ENCODE assay signal across 8 cellular contexts in genomic region chr15:62071711-62072308, GRCh38. TPM values are rescaled to one million over a fixed set of nuclear protein-coding genes. Genes with fewer than 3 reads are reported as not detected.
A peak's percentile ranks its signal among the peaks of the same experiment; 100 is the strongest.
DNase-seq lines count a peak whose midpoint lies in the region; ATAC-seq, FAIRE-seq and TF ChIP-seq lines count a peak whose summit lies in the region.

No MANE protein-coding gene starts in this region.

- intact Hi-C loops in prostate gland (cut with DNase I) = no loop called here

- H3K4me3 Mint-ChIP-seq in stimulated activated naive CD8-positive, alpha-beta T cell treated with anti-CD3 and anti-CD28 coated beads, Interleukin-15, amount 100 ng/mL, for 72 hours = no peak overlapping the region

- H3K4me3 ChIP-seq in epithelial cell of esophagus (ENCODE audit: low read length) = no peak overlapping the region
- no peak overlapping the region for H3K4me3 ChIP-seq in prostate gland

- ATAC-seq in stimulated activated naive CD8-positive, alpha-beta T cell treated with anti-CD3 and anti-CD28 coated beads, Interleukin-15, amount 100 ng/mL, for 72 hours = no peak

- no peak overlapping the region for H3K27ac ChIP-seq in prostate gland

- H3K4me1 Mint-ChIP-seq in stimulated activated naive CD8-positive, alpha-beta T cell treated with anti-CD3 and anti-CD28 coated beads, Interleukin-15, amount 100 ng/mL, for 72 hours = peaks cover 15% of the 10 kb centered on the region

- no peak overlapping the region for H3K27ac Mint-ChIP-seq in stimulated activated naive CD8-positive, alpha-beta T cell treated with anti-CD3 and anti-CD28 coated beads, Interleukin-15, amount 100 ng/mL, for 72 hours

- H3K4me1 ChIP-seq in prostate gland (replicated peaks) = no peaks in the 10 kb centered on the region

- peak; percentile 54 for TF ChIP-seq CTCF in epithelial cell of esophagus (IDR thresholded peaks at IDR 0.05; ENCODE audit: insufficient read depth, low read depth, low read length, missing control alignments)
- peak in 3 of 4 experiments; percentile 58 to 71 (median 60) for TF ChIP-seq CTCF in prostate gland (IDR thresholded peaks at IDR 0.05)

- DNase-seq in AG08395 (ENCODE audit: low spot score) (peak; percentile 37), GM18507 (ENCODE audit: extremely low spot score, insufficient read length, low read depth) (no peak), OCI-M2 (lab: John Stamatoyannopoulos, UW; ENCODE audit: unreplicated experiment) (peak; percentile 13), epithelial cell of esophagus (ENCODE audit: low read depth) (peak; percentile 56), prostate gland (ENCODE audit: low spot score) (no peak)
- DNase-seq in activated CD8-positive, alpha-beta memory T cell treated with anti-CD3 and anti-CD28 coated beads for 24 hours = no peak
- DNase-seq in stimulated activated naive CD8-positive, alpha-beta T cell treated with anti-CD3 and anti-CD28 coated beads, Interleukin-15, amount 100 ng/mL, for 72 hours = no peak
- no peak for DNase-seq in activated CD4-positive, alpha-beta T cell treated with anti-CD3 and anti-CD28 coated beads, Interleukin-2, amount 50 U/mL, for 48 hours

- H3K9me3 Mint-ChIP-seq in stimulated activated naive CD8-positive, alpha-beta T cell treated with anti-CD3 and anti-CD28 coated beads, Interleukin-15, amount 100 ng/mL, for 72 hours = no peaks in the 10 kb centered on the region

- H3K27me3 ChIP-seq in prostate gland (replicated peaks; ENCODE audit: insufficient read depth) = no peaks in the 10 kb centered on the region

- H3K27me3 Mint-ChIP-seq in stimulated activated naive CD8-positive, alpha-beta T cell treated with anti-CD3 and anti-CD28 coated beads, Interleukin-15, amount 100 ng/mL, for 72 hours = peaks cover 25% of the 10 kb centered on the region

- no peaks in the 10 kb centered on the region for H3K36me3 ChIP-seq in prostate gland

- H3K9me3 ChIP-seq in prostate gland = no peaks in the 10 kb centered on the region

- no peak for TF ChIP-seq POLR2A in prostate gland (IDR thresholded peaks at IDR 0.05)

- FAIRE-seq in GM18507 (lab: Jason Lieb, UNC) = peak; percentile 69

RNA-seq across cellular contexts. Expression of gene C2CD4A, which starts 5.0 kb away (rescaled TPM):
- total RNA-seq in prostate gland = under 1 TPM; 0.28 to 0.36 TPM

RNA-seq across cellular contexts. Expression of gene VPS13C, which starts 11.6 kb away (rescaled TPM):
- total RNA-seq in prostate gland = 10 to 100 TPM; 53.5 to 60.2 TPM

Comparison
In these comparisons a context has a peak if more than half of its experiments do, and no peak if none do; other contexts are left out.
1. DNase-seq: peak in AG08395 (single experiment), OCI-M2 (single experiment) and epithelial cell of esophagus (single experiment); none in GM18507 (single experiment), prostate gland (single experiment), activated CD8-positive, alpha-beta memory T cell treated with anti-CD3 and anti-CD28 coated beads for 24 hours (single experiment), stimulated activated naive CD8-positive, alpha-beta T cell treated with anti-CD3 and anti-CD28 coated beads, Interleukin-15, amount 100 ng/mL, for 72 hours (0 of 2) and activated CD4-positive, alpha-beta T cell treated with anti-CD3 and anti-CD28 coated beads, Interleukin-2, amount 50 U/mL, for 48 hours (0 of 2).